1 cellular context compared by ENCODE assay signal in the genomic region with DNA sequence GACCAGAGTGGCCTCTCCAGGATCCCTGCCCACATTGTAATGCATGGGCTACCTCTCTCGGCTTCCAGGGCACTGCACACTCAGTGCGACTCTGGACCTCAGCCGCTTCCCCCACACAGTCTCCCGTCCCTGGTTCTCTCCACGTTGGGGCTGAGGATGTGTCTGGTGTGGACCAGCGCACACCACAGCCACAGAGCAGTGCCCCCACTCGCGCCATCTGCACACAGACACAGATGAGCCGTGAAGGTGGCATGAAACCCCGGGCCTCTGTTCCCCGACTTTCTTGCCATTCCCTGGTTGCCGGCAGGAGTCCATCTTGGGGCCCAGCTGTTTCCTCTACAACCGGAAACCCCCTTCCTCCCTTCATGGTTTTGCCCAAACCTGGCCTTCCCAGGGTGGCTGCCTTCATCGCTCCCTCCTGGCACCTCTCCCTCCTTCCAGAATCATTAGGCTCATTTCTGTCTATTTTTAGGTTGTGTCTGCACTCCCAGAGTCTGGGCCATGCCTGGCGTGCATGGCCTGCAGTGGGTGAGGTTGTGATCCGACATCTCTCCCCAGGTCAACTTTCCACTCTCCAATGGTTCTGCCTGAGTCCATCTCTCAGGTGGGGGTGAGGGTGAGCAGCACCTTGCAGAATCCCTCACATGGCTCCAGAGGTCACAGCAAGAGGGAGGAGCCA.
TF ChIP-seq lines count a peak whose summit lies in the region.

No MANE protein-coding gene starts in this region.

TF ChIP-seq in K562, 482 proteins besides CTCF, POLR2A, EP300 and RAD21:
- TF ChIP-seq BCOR (IDR thresholded peaks at IDR 0.05) (no peak), CTBP1 (IDR thresholded peaks at IDR 0.05; ENCODE audit: borderline replicate concordance) (no peak), LARP7 (IDR thresholded peaks at IDR 0.05) (no peak), ZKSCAN8 (CRISPR knock-in tag; IDR thresholded peaks at IDR 0.05) (no peak), PHF21A (IDR thresholded peaks at IDR 0.05; ENCODE audit: borderline replicate concordance, low read depth) (no peak), NUFIP1 (IDR thresholded peaks at IDR 0.05; ENCODE audit: partially characterized antibody) (no peak), ZNF263 (CRISPR knock-in tag; IDR thresholded peaks at IDR 0.05; ENCODE audit: borderline replicate concordance) (no peak)
- TF ChIP-seq, protein P1, sequence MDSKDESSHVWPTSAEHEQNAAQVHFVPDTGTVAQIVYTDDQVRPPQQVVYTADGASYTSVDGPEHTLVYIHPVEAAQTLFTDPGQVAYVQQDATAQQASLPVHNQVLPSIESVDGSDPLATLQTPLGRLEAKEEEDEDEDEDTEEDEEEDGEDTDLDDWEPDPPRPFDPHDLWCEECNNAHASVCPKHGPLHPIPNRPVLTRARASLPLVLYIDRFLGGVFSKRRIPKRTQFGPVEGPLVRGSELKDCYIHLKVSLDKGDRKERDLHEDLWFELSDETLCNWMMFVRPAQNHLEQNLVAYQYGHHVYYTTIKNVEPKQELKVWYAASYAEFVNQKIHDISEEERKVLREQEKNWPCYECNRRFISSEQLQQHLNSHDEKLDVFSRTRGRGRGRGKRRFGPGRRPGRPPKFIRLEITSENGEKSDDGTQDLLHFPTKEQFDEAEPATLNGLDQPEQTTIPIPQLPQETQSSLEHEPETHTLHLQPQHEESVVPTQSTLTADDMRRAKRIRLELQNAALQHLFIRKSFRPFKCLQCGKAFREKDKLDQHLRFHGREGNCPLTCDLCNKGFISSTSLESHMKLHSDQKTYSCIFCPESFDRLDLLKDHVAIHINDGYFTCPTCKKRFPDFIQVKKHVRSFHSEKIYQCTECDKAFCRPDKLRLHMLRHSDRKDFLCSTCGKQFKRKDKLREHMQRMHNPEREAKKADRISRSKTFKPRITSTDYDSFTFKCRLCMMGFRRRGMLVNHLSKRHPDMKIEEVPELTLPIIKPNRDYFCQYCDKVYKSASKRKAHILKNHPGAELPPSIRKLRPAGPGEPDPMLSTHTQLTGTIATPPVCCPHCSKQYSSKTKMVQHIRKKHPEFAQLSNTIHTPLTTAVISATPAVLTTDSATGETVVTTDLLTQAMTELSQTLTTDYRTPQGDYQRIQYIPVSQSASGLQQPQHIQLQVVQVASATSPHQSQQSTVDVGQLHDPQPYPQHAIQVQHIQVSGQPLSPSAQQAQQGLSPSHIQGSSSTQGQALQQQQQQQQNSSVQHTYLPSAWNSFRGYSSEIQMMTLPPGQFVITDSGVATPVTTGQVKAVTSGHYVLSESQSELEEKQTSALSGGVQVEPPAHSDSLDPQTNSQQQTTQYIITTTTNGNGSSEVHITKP (IDR thresholded peaks at IDR 0.05; ENCODE audit: partially characterized antibody), result peak; percentile 63
- TF ChIP-seq, protein P2, sequence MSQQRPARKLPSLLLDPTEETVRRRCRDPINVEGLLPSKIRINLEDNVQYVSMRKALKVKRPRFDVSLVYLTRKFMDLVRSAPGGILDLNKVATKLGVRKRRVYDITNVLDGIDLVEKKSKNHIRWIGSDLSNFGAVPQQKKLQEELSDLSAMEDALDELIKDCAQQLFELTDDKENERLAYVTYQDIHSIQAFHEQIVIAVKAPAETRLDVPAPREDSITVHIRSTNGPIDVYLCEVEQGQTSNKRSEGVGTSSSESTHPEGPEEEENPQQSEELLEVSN (IDR thresholded peaks at IDR 0.05; ENCODE audit: borderline replicate concordance in 1 of 2, extremely low read depth in 1 of 2, insufficient read depth in 1 of 2, insufficient read length in 1 of 2, low read depth in 1 of 2, low read length in 1 of 2, poor library complexity in 1 of 2, severe bottlenecking in 1 of 2), result no peak
